In genomic region chr15:60660290-60661051, GRCh38 we compare ENCODE assay signal across 9 cellular contexts.
A peak's percentile ranks its signal among the peaks of the same experiment; 100 is the strongest.
DNase-seq lines count a peak whose midpoint lies in the region; ATAC-seq and TF ChIP-seq lines count a peak whose summit lies in the region.
"Had no signal": no experiment of that assay in that cellular context is flagged by ENCODE, and none has a peak within 500 bp of the region (broad histone marks: within the 10 kb centered on the region; RNA-seq: fewer than 3 reads in every experiment).

No MANE protein-coding gene starts in this region.

- POLR2A ChIA-PET in SK-N-SH (lab: Yijun Ruan, JAX), result no interaction called here

- H3K79me2 ChIP-seq in SK-N-SH (ENCODE audit: insufficient read depth), result no peaks in the 10 kb centered on the region
- H3K79me2 ChIP-seq: parathyroid adenoma had no signal

- H3F3A ChIP-seq in SK-N-SH (replicated peaks; ENCODE audit: insufficient read depth), result peaks cover 13% of the 10 kb centered on the region

- no peak overlapping the region for H3K4me3 ChIP-seq in SK-N-SH (ENCODE audit: low read depth in 2 of 2, low read length in 1 of 2)

- no peaks in the 10 kb centered on the region for H3K27me3 ChIP-seq in SK-N-SH (ENCODE audit: insufficient read depth)

- no peaks in the 10 kb centered on the region for H4K20me1 ChIP-seq in SK-N-SH (ENCODE audit: insufficient read depth)

- TF ChIP-seq RAD21 in SK-N-SH (IDR thresholded peaks at IDR 0.05; ENCODE audit: low read length), result 0 out of 2 replicates have a peak, but pooled peaks have one; percentile 11

- no peaks in the 10 kb centered on the region for H3K9me2 ChIP-seq in SK-N-SH

- no peak overlapping the region for H3K9ac ChIP-seq in SK-N-SH
- H3K9ac ChIP-seq: parathyroid adenoma had no signal

- CTCF ChIA-PET in SK-N-SH (lab: Yijun Ruan, JAX), result interaction anchor here (0.6 to 2.2 kb wide), 7 partner anchors 9 to 256 kb away, joined by 3 to 12 read pairs (median 4); no protein-coding TSS in a partner anchor

- TF ChIP-seq CTCF in SK-N-SH (IDR thresholded peaks at IDR 0.05), result no peak

- H3K27ac ChIP-seq in SK-N-SH (ENCODE audit: low read depth in 2 of 2, low read length in 1 of 2), result peak overlapping the region; percentile 51 to 86
- H3K27ac ChIP-seq: parathyroid adenoma had no signal

- peak in 1 of 2 experiments; percentile 75; a peak in 1 of 4 replicates for TF ChIP-seq EP300 in SK-N-SH (IDR thresholded peaks at IDR 0.05; ENCODE audit: borderline replicate concordance in 1 of 2, low read depth in 1 of 2, low read length in 1 of 2)

- H3K36me3 ChIP-seq in SK-N-SH (replicated peaks in 1 of 2; ENCODE audit: control insufficient read depth in 1 of 2, insufficient read depth in 2 of 2, low read length in 1 of 2), result no peaks in the 10 kb centered on the region

- DNase-seq in NCI-H1694 (lab: John Stamatoyannopoulos, UW), result peak; percentile 7
- no peak for DNase-seq in NCI-H1694 treated with DMSO at 0.1 percent for 48 hours (lab: John Stamatoyannopoulos, UW)
- DNase-seq in SK-N-SH, result peak; percentile 35
- DNase-seq in inferior parietal cortex (ENCODE audit: extremely low spot score), result peak; percentile 48
- DNase-seq in NOMO-1 treated with dmso at 0.1 percent for 144 hours (lab: John Stamatoyannopoulos, UW; ENCODE audit: unreplicated experiment), result no peak
- DNase-seq in stimulated activated naive CD4-positive, alpha-beta T cell treated with Interleukin-2 at 50 U/mL for 16 hours (lab: John Stamatoyannopoulos, UW), result no peak
- DNase-seq in NCI-H510A treated with DMSO at 0.1 percent for 48 hours (lab: John Stamatoyannopoulos, UW), result no peak

- WGBS in SK-N-SH (ENCODE audit: low lambda C conversion rate), result 24% methylated on average over 4 of the region's 4 CpGs

- H2AFZ ChIP-seq in SK-N-SH (ENCODE audit: low read depth), result no peak overlapping the region; the same call in 1 of the 2 replicates
- H2AFZ ChIP-seq: parathyroid adenoma had no signal

- peak overlapping the region; percentile 58 for H3K4me2 ChIP-seq in SK-N-SH

- peaks cover 11 to 17% of the 10 kb centered on the region in 2 experiments for H3K4me1 ChIP-seq in SK-N-SH (ENCODE audit: control insufficient read depth in 1 of 2, insufficient read depth in 2 of 2, low read depth in 1 of 2, low read length in 1 of 2)
- H3K4me1 ChIP-seq: parathyroid adenoma had no signal

- H3K9me3 ChIP-seq in SK-N-SH, result no peaks in the 10 kb centered on the region

- ATAC-seq in HG02623 (IDR thresholded peaks at IDR 0.05; ENCODE audit: unreplicated experiment), result peak; percentile 73

TF ChIP-seq in SK-N-SH, 30 proteins besides CTCF, POLR2A, EP300 and RAD21 (continues in another document):
- TF ChIP-seq TEAD4 (IDR thresholded peaks at IDR 0.05; ENCODE audit: borderline replicate concordance, insufficient read depth) (no peak), NFIC (IDR thresholded peaks at IDR 0.05; ENCODE audit: borderline replicate concordance) (0 out of 2 replicates have a peak, but pooled peaks have one; percentile 19), GATA2 (CRISPR knock-in tag; IDR thresholded peaks at IDR 0.05) (peak; percentile 30; the same call in 1 of the 2 replicates), USF2 (IDR thresholded peaks at IDR 0.05; ENCODE audit: borderline replicate concordance, low read depth, low read length) (no peak), TAF1 (IDR thresholded peaks at IDR 0.05; ENCODE audit: borderline replicate concordance, low read depth, low read length) (no peak), POLR2AphosphoS5 (IDR thresholded peaks at IDR 0.05; ENCODE audit: low read depth, low read length) (no peak), SIN3A (IDR thresholded peaks at IDR 0.05; ENCODE audit: borderline replicate concordance, low read depth, low read length) (no peak), MXI1 (IDR thresholded peaks at IDR 0.05; ENCODE audit: low read depth, low read length) (no peak), SMC3 (IDR thresholded peaks at IDR 0.05; ENCODE audit: low read depth, low read length) (no peak), MAX (IDR thresholded peaks at IDR 0.05; ENCODE audit: low read depth) (no peak), NRF1 (IDR thresholded peaks at IDR 0.05; ENCODE audit: low read depth, low read length) (peak; percentile 49), JUND (IDR thresholded peaks at IDR 0.05) (no peak), FOSL2 (IDR thresholded peaks at IDR 0.05; ENCODE audit: borderline replicate concordance, low read depth) (peak; percentile 14; the same call in 1 of the 2 replicates), RXRA (IDR thresholded peaks at IDR 0.05; ENCODE audit: borderline replicate concordance, low read depth) (no peak), MEF2A (IDR thresholded peaks at IDR 0.05; ENCODE audit: borderline replicate concordance, low read depth) (no peak), RFX5 (IDR thresholded peaks at IDR 0.05; ENCODE audit: low read length) (no peak), EZH2phosphoT487 (IDR thresholded peaks at IDR 0.05; ENCODE audit: borderline replicate concordance, low read depth) (no peak), YY1 (IDR thresholded peaks at IDR 0.05; ENCODE audit: low read depth) (no peak), RCOR1 (IDR thresholded peaks at IDR 0.05; ENCODE audit: low read length) (peak; percentile 21; the same call in 1 of the 2 replicates), TCF12 (IDR thresholded peaks at IDR 0.05) (peak; percentile 41), CHD2 (IDR thresholded peaks at IDR 0.05; ENCODE audit: low read length, partially characterized antibody) (no peak), ELF1 (IDR thresholded peaks at IDR 0.05) (no peak)
- TF ChIP-seq, protein P1, sequence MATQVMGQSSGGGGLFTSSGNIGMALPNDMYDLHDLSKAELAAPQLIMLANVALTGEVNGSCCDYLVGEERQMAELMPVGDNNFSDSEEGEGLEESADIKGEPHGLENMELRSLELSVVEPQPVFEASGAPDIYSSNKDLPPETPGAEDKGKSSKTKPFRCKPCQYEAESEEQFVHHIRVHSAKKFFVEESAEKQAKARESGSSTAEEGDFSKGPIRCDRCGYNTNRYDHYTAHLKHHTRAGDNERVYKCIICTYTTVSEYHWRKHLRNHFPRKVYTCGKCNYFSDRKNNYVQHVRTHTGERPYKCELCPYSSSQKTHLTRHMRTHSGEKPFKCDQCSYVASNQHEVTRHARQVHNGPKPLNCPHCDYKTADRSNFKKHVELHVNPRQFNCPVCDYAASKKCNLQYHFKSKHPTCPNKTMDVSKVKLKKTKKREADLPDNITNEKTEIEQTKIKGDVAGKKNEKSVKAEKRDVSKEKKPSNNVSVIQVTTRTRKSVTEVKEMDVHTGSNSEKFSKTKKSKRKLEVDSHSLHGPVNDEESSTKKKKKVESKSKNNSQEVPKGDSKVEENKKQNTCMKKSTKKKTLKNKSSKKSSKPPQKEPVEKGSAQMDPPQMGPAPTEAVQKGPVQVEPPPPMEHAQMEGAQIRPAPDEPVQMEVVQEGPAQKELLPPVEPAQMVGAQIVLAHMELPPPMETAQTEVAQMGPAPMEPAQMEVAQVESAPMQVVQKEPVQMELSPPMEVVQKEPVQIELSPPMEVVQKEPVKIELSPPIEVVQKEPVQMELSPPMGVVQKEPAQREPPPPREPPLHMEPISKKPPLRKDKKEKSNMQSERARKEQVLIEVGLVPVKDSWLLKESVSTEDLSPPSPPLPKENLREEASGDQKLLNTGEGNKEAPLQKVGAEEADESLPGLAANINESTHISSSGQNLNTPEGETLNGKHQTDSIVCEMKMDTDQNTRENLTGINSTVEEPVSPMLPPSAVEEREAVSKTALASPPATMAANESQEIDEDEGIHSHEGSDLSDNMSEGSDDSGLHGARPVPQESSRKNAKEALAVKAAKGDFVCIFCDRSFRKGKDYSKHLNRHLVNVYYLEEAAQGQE (IDR thresholded peaks at IDR 0.05; ENCODE audit: low read depth, low read length), result no peak
- TF ChIP-seq, protein P2, sequence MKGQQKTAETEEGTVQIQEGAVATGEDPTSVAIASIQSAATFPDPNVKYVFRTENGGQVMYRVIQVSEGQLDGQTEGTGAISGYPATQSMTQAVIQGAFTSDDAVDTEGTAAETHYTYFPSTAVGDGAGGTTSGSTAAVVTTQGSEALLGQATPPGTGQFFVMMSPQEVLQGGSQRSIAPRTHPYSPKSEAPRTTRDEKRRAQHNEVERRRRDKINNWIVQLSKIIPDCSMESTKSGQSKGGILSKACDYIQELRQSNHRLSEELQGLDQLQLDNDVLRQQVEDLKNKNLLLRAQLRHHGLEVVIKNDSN (IDR thresholded peaks at IDR 0.05; ENCODE audit: borderline replicate concordance, low read depth), result no peak
- TF ChIP-seq, protein P3, sequence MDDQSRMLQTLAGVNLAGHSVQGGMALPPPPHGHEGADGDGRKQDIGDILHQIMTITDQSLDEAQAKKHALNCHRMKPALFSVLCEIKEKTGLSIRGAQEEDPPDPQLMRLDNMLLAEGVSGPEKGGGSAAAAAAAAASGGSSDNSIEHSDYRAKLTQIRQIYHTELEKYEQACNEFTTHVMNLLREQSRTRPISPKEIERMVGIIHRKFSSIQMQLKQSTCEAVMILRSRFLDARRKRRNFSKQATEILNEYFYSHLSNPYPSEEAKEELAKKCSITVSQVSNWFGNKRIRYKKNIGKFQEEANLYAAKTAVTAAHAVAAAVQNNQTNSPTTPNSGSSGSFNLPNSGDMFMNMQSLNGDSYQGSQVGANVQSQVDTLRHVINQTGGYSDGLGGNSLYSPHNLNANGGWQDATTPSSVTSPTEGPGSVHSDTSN (IDR thresholded peaks at IDR 0.05), result no peak
- TF ChIP-seq, protein P4, sequence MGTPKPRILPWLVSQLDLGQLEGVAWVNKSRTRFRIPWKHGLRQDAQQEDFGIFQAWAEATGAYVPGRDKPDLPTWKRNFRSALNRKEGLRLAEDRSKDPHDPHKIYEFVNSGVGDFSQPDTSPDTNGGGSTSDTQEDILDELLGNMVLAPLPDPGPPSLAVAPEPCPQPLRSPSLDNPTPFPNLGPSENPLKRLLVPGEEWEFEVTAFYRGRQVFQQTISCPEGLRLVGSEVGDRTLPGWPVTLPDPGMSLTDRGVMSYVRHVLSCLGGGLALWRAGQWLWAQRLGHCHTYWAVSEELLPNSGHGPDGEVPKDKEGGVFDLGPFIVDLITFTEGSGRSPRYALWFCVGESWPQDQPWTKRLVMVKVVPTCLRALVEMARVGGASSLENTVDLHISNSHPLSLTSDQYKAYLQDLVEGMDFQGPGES (IDR thresholded peaks at IDR 0.05; ENCODE audit: low read depth, low read length), result no peak

Comparison
In these comparisons a context has a peak if more than half of its experiments do, and no peak if none do; other contexts are left out.
1. DNase-seq: peak in NCI-H1694 (single experiment), SK-N-SH (single experiment) and inferior parietal cortex (single experiment); none in NCI-H1694 treated with DMSO at 0.1 percent for 48 hours (single experiment), NOMO-1 treated with dmso at 0.1 percent for 144 hours (single experiment), stimulated activated naive CD4-positive, alpha-beta T cell treated with Interleukin-2 at 50 U/mL for 16 hours (single experiment) and NCI-H510A treated with DMSO at 0.1 percent for 48 hours (single experiment).